8 cellular contexts compared by ENCODE assay signal in genomic region chr17:13016881-13017622, GRCh38. TPM values are rescaled to one million over a fixed set of nuclear protein-coding genes. Genes with fewer than 3 reads are reported as not detected.
A peak's percentile ranks its signal among the peaks of the same experiment; 100 is the strongest.
DNase-seq lines count a peak whose midpoint lies in the region; ATAC-seq and TF ChIP-seq lines count a peak whose summit lies in the region.

No MANE protein-coding gene starts in this region.

- H3K27me3 ChIP-seq in cardiac muscle cell, result no peaks in the 10 kb centered on the region
- no peaks in the 10 kb centered on the region for H3K27me3 ChIP-seq in right cardiac atrium (ENCODE audit: control insufficient read depth, insufficient read depth)
- H3K27me3 ChIP-seq in skeletal muscle tissue (ENCODE audit: control insufficient read depth in 3 of 3, insufficient read depth in 3 of 3, low read length in 3 of 3), result no peaks in the 10 kb centered on the region

- H3K9me3 Mint-ChIP-seq in activated CD8-positive, alpha-beta T cell treated with anti-CD3 and anti-CD28 coated beads for 36 hours, result no peaks in the 10 kb centered on the region

- POLR2A ChIA-PET in activated CD8-positive, alpha-beta T cell treated with anti-CD3 and anti-CD28 coated beads for 36 hours (lab: Charles Lee), result interaction anchor here (0.6 to 2.8 kb wide), 6 partner anchors 9 to 1304 kb away, joined by 3 to 11 read pairs (median 6); no protein-coding TSS in a partner anchor

- peak in 1 of 2 donors; percentile 19 for DNase-seq in cardiac muscle cell (ENCODE audit: low read depth in 1 of 2, low spot score in 1 of 2)
- no peak for DNase-seq in Right ventricle myocardium inferior (ENCODE audit: missing footprints)
- no peak for DNase-seq in activated CD8-positive, alpha-beta T cell treated with anti-CD3 and anti-CD28 coated beads for 36 hours
- DNase-seq in right cardiac atrium, result no peak
- DNase-seq in NK-92 treated with Interleukin-12 subunit alpha and Interleukin-12 subunit beta, amount 100 ng/mL, for 24 hours (lab: John Stamatoyannopoulos, UW), result no peak
- DNase-seq in COLO829 (ENCODE audit: low spot score), result no peak

- H3K9me3 ChIP-seq in cardiac muscle cell (ENCODE audit: low read depth) (no peaks in the 10 kb centered on the region), right cardiac atrium (ENCODE audit: control insufficient read depth, low read length) (no peaks in the 10 kb centered on the region), skeletal muscle tissue (ENCODE audit: control insufficient read depth in 3 of 3, low read length in 3 of 3) (no peaks in the 10 kb centered on the region)

- H3K27ac ChIP-seq in cardiac muscle cell (peak overlapping the region; percentile 83), right cardiac atrium (ENCODE audit: low read length) (peak overlapping the region; percentile 82), skeletal muscle tissue (ENCODE audit: low read depth, low read length) (peak overlapping the region; percentile 51)

- H3K9ac ChIP-seq in skeletal muscle tissue (ENCODE audit: low read depth in 1 of 3, low read length in 3 of 3), result peak overlapping the region; percentile 81 to 92 (median 90)

- H3K4me1 ChIP-seq in cardiac muscle cell (ENCODE audit: low read depth) (peaks cover 5% of the 10 kb centered on the region), right cardiac atrium (ENCODE audit: control insufficient read depth, insufficient read depth, low read length) (no peaks in the 10 kb centered on the region), skeletal muscle tissue (ENCODE audit: control insufficient read depth in 3 of 3, insufficient read depth in 3 of 3, low read length in 3 of 3) (peaks cover 8 to 13% (median 11%) of the 10 kb centered on the region in 3 donors)

- peak overlapping the region; percentile 96 for H3K27ac Mint-ChIP-seq in activated CD8-positive, alpha-beta T cell treated with anti-CD3 and anti-CD28 coated beads for 36 hours

- H3K4me3 ChIP-seq in cardiac muscle cell (peak overlapping the region; percentile 78), right cardiac atrium (ENCODE audit: low read length) (peak overlapping the region; percentile 81), skeletal muscle tissue (ENCODE audit: low read length in 3 of 3) (peak overlapping the region; percentile 87 to 93 (median 89))

- peaks cover 41% of the 10 kb centered on the region for H3K36me3 Mint-ChIP-seq in activated CD8-positive, alpha-beta T cell treated with anti-CD3 and anti-CD28 coated beads for 36 hours (ENCODE audit: low read depth)

- WGBS in right cardiac atrium, result 20% methylated on average over 20 of the region's 20 CpGs

- peaks cover 32% of the 10 kb centered on the region for H3K4me1 Mint-ChIP-seq in activated CD8-positive, alpha-beta T cell treated with anti-CD3 and anti-CD28 coated beads for 36 hours (ENCODE audit: low read depth)

- no peaks in the 10 kb centered on the region for H3K27me3 Mint-ChIP-seq in activated CD8-positive, alpha-beta T cell treated with anti-CD3 and anti-CD28 coated beads for 36 hours

- H3K36me3 ChIP-seq in cardiac muscle cell, result peaks cover 36% of the 10 kb centered on the region
- peaks cover 39 to 42% (median 40%) of the 10 kb centered on the region in 3 donors for H3K36me3 ChIP-seq in skeletal muscle tissue (ENCODE audit: control insufficient read depth in 3 of 3, insufficient read depth in 3 of 3, low read length in 3 of 3)

- no peak for ATAC-seq in Right ventricle myocardium inferior
- peak; percentile 11 for ATAC-seq in HG03196 (IDR thresholded peaks at IDR 0.05; ENCODE audit: unreplicated experiment)
- ATAC-seq in activated CD8-positive, alpha-beta T cell treated with anti-CD3 and anti-CD28 coated beads for 36 hours, result peak; percentile 17
- ATAC-seq in right cardiac atrium, result peak; percentile 15 to 57

- intact Hi-C loops in Right ventricle myocardium inferior (cut with DNase I) (no loop called here), right cardiac atrium (cut with DNase I) (no loop called here)
- intact Hi-C loops in activated CD8-positive, alpha-beta T cell treated with anti-CD3 and anti-CD28 coated beads for 36 hours (cut with micrococcal nuclease), result no loop called here

- peak overlapping the region; percentile 90 for H3K4me3 Mint-ChIP-seq in activated CD8-positive, alpha-beta T cell treated with anti-CD3 and anti-CD28 coated beads for 36 hours

- CTCF ChIA-PET in activated CD8-positive, alpha-beta T cell treated with anti-CD3 and anti-CD28 coated beads for 36 hours (lab: Charles Lee), result interaction anchor here (1.4 to 11.3 kb wide), 3 partner anchors 13 to 15 kb away, joined by 4 to 214 read pairs (median 7); no protein-coding TSS in a partner anchor

- TF ChIP-seq CTCF in cardiac muscle cell (IDR thresholded peaks at IDR 0.05; ENCODE audit: low read depth, low read length), result no peak
- no peak for TF ChIP-seq CTCF in activated CD8-positive, alpha-beta T cell treated with anti-CD3 and anti-CD28 coated beads for 36 hours (IDR thresholded peaks at IDR 0.05)

RNA-seq across cellular contexts. Expression of gene ELAC2, which starts 0.8 kb away (rescaled TPM):
- 111 and 152 TPM in 2 replicates for total RNA-seq in cardiac muscle cell
- polyA plus RNA-seq in cardiac muscle cell, result 90.4 and 105 TPM in 2 replicates
- total RNA-seq in Right ventricle myocardium inferior, result 63.6 TPM
- 10 to 100 TPM; 60.1 to 67.6 TPM for total RNA-seq in activated CD8-positive, alpha-beta T cell treated with anti-CD3 and anti-CD28 coated beads for 36 hours
- 10 to 100 TPM; 44.6 to 52.0 (median 48.9) TPM for total RNA-seq in right cardiac atrium
- 28.2 TPM for polyA plus RNA-seq in right cardiac atrium
- 37.1 TPM for total RNA-seq in skeletal muscle tissue
